8 cellular contexts compared by ENCODE assay signal in genomic region chr2:205684871-205685313, GRCh38. TPM values are rescaled to one million over a fixed set of nuclear protein-coding genes. Genes with fewer than 3 reads are reported as not detected.
DNase-seq lines count a peak whose midpoint lies in the region; ATAC-seq, FAIRE-seq and TF ChIP-seq lines count a peak whose summit lies in the region.

No MANE protein-coding gene starts in this region.

- DNase-seq in SK-MEL-5 (ENCODE audit: low read depth, low spot score) (peak; percentile 45), foreskin fibroblast (no peak), posterior cingulate gyrus (peak in 7 of 10 donors; percentile 34 to 93 (median 64)), T-helper 9 cell (no peak), GM12891 (ENCODE audit: insufficient read length, low spot score) (no peak)
- DNase-seq in stimulated activated CD4-positive, alpha-beta T cell treated with anti-CD3 and anti-CD28 coated beads, Interleukin-1b, Interleukin-23, amount 100 ng/mL, for 48 hours = no peak

- ATAC-seq in GM19023 (IDR thresholded peaks at IDR 0.05; ENCODE audit: unreplicated experiment) = no peak

- in situ Hi-C loops in SK-MEL-5 (cut with HindIII; ENCODE audit: low pct_unique_long_range_greater_than_20kb, low sequenced_read_pairs) = no loop called here

- no peaks in the 10 kb centered on the region for H4K20me1 ChIP-seq in DOHH2 (ENCODE audit: control insufficient read depth, insufficient read depth, low read depth, low read length)

- intact Hi-C loops in posterior cingulate gyrus (cut with DNase I) = loop anchor here (5.0 kb wide), 1 partner anchor 37 kb away; no protein-coding TSS in a partner anchor

- peaks cover 12% of the 10 kb centered on the region for H3F3A ChIP-seq in DOHH2 (ENCODE audit: control insufficient read depth, insufficient read depth)

- no peaks in the 10 kb centered on the region for H3K36me3 ChIP-seq in DOHH2 (ENCODE audit: control insufficient read depth, low read length)

- H3K27ac ChIP-seq in DOHH2 (ENCODE audit: low read depth, low read length) = no peak overlapping the region

- no peaks in the 10 kb centered on the region for H3K9me3 ChIP-seq in DOHH2 (ENCODE audit: control insufficient read depth, insufficient read depth, low read length)

- peak overlapping the region; percentile 77; the same call in 1 of the 2 replicates for H3K4me2 ChIP-seq in DOHH2 (ENCODE audit: low read length)

- no peak for TF ChIP-seq POLR2A in GM12891 (IDR thresholded peaks at IDR 0.05; ENCODE audit: low read depth, low read length)

- FAIRE-seq in GM12891 (lab: Jason Lieb, UNC) = no peak

- no peak overlapping the region for H3K4me3 ChIP-seq in DOHH2 (ENCODE audit: low read length)
- H3K4me3 ChIP-seq in foreskin fibroblast (ENCODE audit: low read depth in 1 of 2, low read length in 2 of 2) = peak overlapping the region; percentile 60 to 62

- peaks cover 19% of the 10 kb centered on the region for H3K79me2 ChIP-seq in DOHH2 (ENCODE audit: control insufficient read depth, low read length)

- no peaks in the 10 kb centered on the region for H3K9me2 ChIP-seq in DOHH2 (replicated peaks; ENCODE audit: control insufficient read depth, low read length)

- peaks cover 41% of the 10 kb centered on the region for H3K4me1 ChIP-seq in DOHH2 (ENCODE audit: control insufficient read depth, low read length)

- TF ChIP-seq CTCF in DOHH2 (IDR thresholded peaks at IDR 0.05; ENCODE audit: low read depth, low read length, poor library complexity, severe bottlenecking) (no peak), foreskin fibroblast (IDR thresholded peaks at IDR 0.05; ENCODE audit: low read depth, low read length) (no peak)

- no peaks in the 10 kb centered on the region for H3K27me3 ChIP-seq in DOHH2 (ENCODE audit: control insufficient read depth, low read length)

TF ChIP-seq in GM12891, 5 proteins besides CTCF, POLR2A, EP300 and RAD21:
- no peak for TF ChIP-seq PAX5 (IDR thresholded peaks at IDR 0.05; ENCODE audit: insufficient read depth, low read length, severe bottlenecking)
- no peak for TF ChIP-seq POU2F2 (IDR thresholded peaks at IDR 0.05; ENCODE audit: low read depth, low read length)
- no peak for TF ChIP-seq POLR2AphosphoS5 (IDR thresholded peaks at IDR 0.05; ENCODE audit: low read depth, low read length)
- no peak for TF ChIP-seq SPI1 (IDR thresholded peaks at IDR 0.05; ENCODE audit: low read depth, low read length)
- TF ChIP-seq TAF1 (IDR thresholded peaks at IDR 0.05; ENCODE audit: low read depth, low read length) = no peak

RNA-seq across cellular contexts. Expression of gene NRP2, which starts 2.6 kb away (rescaled TPM):
- total RNA-seq in SK-MEL-5 (2014; rRNA removed; shearing (Covaris generic)) = 174 and 204 TPM in 2 replicates
- 206 and 239 TPM in 2 replicates for polyA plus RNA-seq in SK-MEL-5 (2015; cell fraction: cytosol; rRNA removed)
- 83.4 and 104 TPM in 2 replicates for polyA plus RNA-seq in SK-MEL-5 (2015; cell fraction: nucleus; rRNA removed)
- 0.55 TPM for polyA plus RNA-seq in GM12891 (2012; ENCODE audit: low read depth, missing spikeins)

Comparison
In these comparisons a context has a peak if more than half of its experiments do, and no peak if none do; other contexts are left out.
1. DNase-seq: peak in SK-MEL-5 (single experiment) and posterior cingulate gyrus (7 of 10); none in foreskin fibroblast (0 of 2), T-helper 9 cell (single experiment), GM12891 (single experiment) and stimulated activated CD4-positive, alpha-beta T cell treated with anti-CD3 and anti-CD28 coated beads, Interleukin-1b, Interleukin-23, amount 100 ng/mL, for 48 hours (single experiment).